9 cellular contexts compared by ENCODE assay signal in the genomic region with DNA sequence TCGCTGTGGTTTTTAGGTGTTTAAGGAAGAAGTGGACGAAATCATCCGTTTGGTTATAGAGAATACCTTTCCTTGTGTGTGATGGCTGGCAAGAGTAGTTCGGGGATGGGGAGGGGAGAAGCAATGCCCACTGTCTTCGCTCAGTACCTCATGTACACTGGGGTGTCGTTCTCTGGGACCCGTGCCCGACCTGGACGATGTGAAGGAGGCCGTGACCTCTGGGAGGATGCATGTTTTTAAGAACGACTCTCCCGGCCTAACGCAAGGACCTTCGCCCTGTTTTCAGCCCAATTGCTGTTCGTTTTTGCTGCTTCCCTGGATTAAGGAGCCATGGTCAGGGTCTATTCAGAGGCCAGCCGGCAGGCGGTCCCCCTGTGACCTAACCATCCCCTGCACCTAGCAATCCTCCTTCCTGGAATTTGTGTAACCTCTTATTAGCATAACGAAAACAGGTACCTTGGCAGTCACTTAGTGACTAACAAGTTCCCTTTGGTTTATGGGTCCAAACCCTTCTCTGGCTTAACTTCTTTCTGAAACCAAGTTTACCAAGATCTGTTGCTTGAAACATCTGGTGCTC. TPM values are rescaled to one million over a fixed set of nuclear protein-coding genes. Genes with fewer than 3 reads are reported as not detected.
DNase-seq lines count a peak whose midpoint lies in the region; ATAC-seq, FAIRE-seq and TF ChIP-seq lines count a peak whose summit lies in the region.
"Had no signal": no experiment of that assay in that cellular context is flagged by ENCODE, and none has a peak within 500 bp of the region (broad histone marks: within the 10 kb centered on the region; RNA-seq: fewer than 3 reads in every experiment).

No MANE protein-coding gene starts in this region.

- CTCF ChIA-PET in activated naive CD4-positive, alpha-beta T cell treated with anti-CD3 and anti-CD28 coated beads for 36 hours (lab: Charles Lee), result interaction anchor here (2.3 kb wide), 1 partner anchor 35 kb away, joined by 8 read pairs; no protein-coding TSS in a partner anchor
- CTCF ChIA-PET in HepG2 (lab: Yijun Ruan, JAX; ENCODE audit: low intra/inter-chr PET ratio, low total read pairs), result no interaction called here

- TF ChIP-seq CTCF in left ventricle myocardium inferior (IDR thresholded peaks at IDR 0.05; ENCODE audit: borderline replicate concordance), result no peak
- no peak for TF ChIP-seq CTCF in HepG2 (CRISPR knock-in tag; IDR thresholded peaks at IDR 0.05)
- no peak for TF ChIP-seq CTCF in tibial nerve (IDR thresholded peaks at IDR 0.05)

- H3K27me3 ChIP-seq in left ventricle myocardium inferior (ENCODE audit: low read depth), result peaks cover 57% of the 10 kb centered on the region
- H3K27me3 ChIP-seq in HepG2 (ENCODE audit: control insufficient read depth in 1 of 2, insufficient read depth in 2 of 2, low read length in 2 of 2), result peaks cover 0 to 13% of the 10 kb centered on the region in 2 experiments; a peak in 3 of 5 replicates
- peaks cover 0 to 8% of the 10 kb centered on the region in 2 donors for H3K27me3 ChIP-seq in tibial nerve

- intact Hi-C loops in left ventricle myocardium inferior (cut with micrococcal nuclease), result no loop called here
- intact Hi-C loops in Right ventricle myocardium superior (cut with DNase I), result no loop called here
- intact Hi-C loops in activated naive CD4-positive, alpha-beta T cell treated with anti-CD3 and anti-CD28 coated beads for 36 hours (cut with micrococcal nuclease), result loop anchor here (1.0 to 10.0 kb wide), 6 partner anchors 13 to 711 kb away; a partner anchor contains a TSS
- intact Hi-C loops in HepG2 (cut with micrococcal nuclease; ENCODE audit: unreplicated experiment), result loop anchor here (2.0 to 10.0 kb wide), 2 partner anchors 45 to 59 kb away; no protein-coding TSS in a partner anchor

- peaks cover 26% of the 10 kb centered on the region for H3K4me1 ChIP-seq in left ventricle myocardium inferior
- H3K4me1 ChIP-seq in HepG2 (ENCODE audit: insufficient read depth, low read length), result peaks cover 58% of the 10 kb centered on the region
- peaks cover 0 to 37% (median 18%) of the 10 kb centered on the region in 4 donors for H3K4me1 ChIP-seq in tibial nerve

- WGBS in HepG2 (ENCODE audit: low lambda C conversion rate), result 6% methylated on average over 11 of the region's 18 CpGs
- WGBS in tibial nerve, 2 donors, result 42 to 52% methylated on average over 18 of the region's 18 CpGs

- in situ Hi-C loops in HepG2 (cut with HindIII; ENCODE audit: extremely low pct_ligation_motif_present, low pct_unique_long_range_greater_than_20kb), result no loop called here

- POLR2A ChIA-PET in HepG2 (lab: Yijun Ruan, JAX), result no interaction called here

- H3K4me1 Mint-ChIP-seq in activated naive CD4-positive, alpha-beta T cell treated with anti-CD3 and anti-CD28 coated beads for 36 hours (ENCODE audit: low read depth), result peaks cover 61% of the 10 kb centered on the region

- no peaks in the 10 kb centered on the region for H3K36me3 ChIP-seq in left ventricle myocardium inferior
- H3K36me3 ChIP-seq in HepG2 (replicated peaks in 1 of 2; ENCODE audit: control insufficient read depth in 1 of 2, insufficient read depth in 2 of 2, low read length in 2 of 2), result no peaks in the 10 kb centered on the region
- H3K36me3 ChIP-seq in tibial nerve, result no peaks in the 10 kb centered on the region

- TSS peak; percentile 72 for BruUV-seq in HepG2 (replicated peaks; lab: Mats Ljungman, UMichigan)

- H3K4me2 ChIP-seq in HepG2 (ENCODE audit: low read depth, low read length), result peak overlapping the region; percentile 81

- FAIRE-seq in HepG2 (lab: Jason Lieb, UNC), result no peak
- no peak for FAIRE-seq in frontal cortex (lab: Jason Lieb, UNC)
- FAIRE-seq: colon had no signal

- peak overlapping the region; percentile 32; the same call in 1 of the 2 replicates for H3K9ac ChIP-seq in HepG2 (ENCODE audit: insufficient read depth, low read depth, low read length)

- peak overlapping the region; percentile 71 for H3K4me3 ChIP-seq in left ventricle myocardium inferior
- H3K4me3 ChIP-seq in HepG2 (replicated peaks in 1 of 3; ENCODE audit: insufficient read depth in 1 of 3, low read depth in 2 of 3, low read length in 3 of 3), result peak overlapping the region; percentile 53 to 72 (median 70)
- H3K4me3 ChIP-seq in tibial nerve, result peak overlapping the region; percentile 48 to 68 (median 55)

- H3K4me3 Mint-ChIP-seq in activated naive CD4-positive, alpha-beta T cell treated with anti-CD3 and anti-CD28 coated beads for 36 hours, result peak overlapping the region; percentile 95

- H3K9me3 ChIP-seq in left ventricle myocardium inferior (replicated peaks), result no peaks in the 10 kb centered on the region
- H3K9me3 ChIP-seq in HepG2 (ENCODE audit: low read length), result no peaks in the 10 kb centered on the region
- H3K9me3 ChIP-seq in tibial nerve, result no peaks in the 10 kb centered on the region

- peaks cover 11% of the 10 kb centered on the region for H3K36me3 Mint-ChIP-seq in activated naive CD4-positive, alpha-beta T cell treated with anti-CD3 and anti-CD28 coated beads for 36 hours (ENCODE audit: low read depth)

- H4K20me1 ChIP-seq in HepG2 (ENCODE audit: insufficient read depth, low read length), result no peaks in the 10 kb centered on the region

- TF ChIP-seq RAD21 in HepG2 (CRISPR knock-in tag; IDR thresholded peaks at IDR 0.05), result no peak

- no peaks in the 10 kb centered on the region for H3K27me3 Mint-ChIP-seq in activated naive CD4-positive, alpha-beta T cell treated with anti-CD3 and anti-CD28 coated beads for 36 hours (ENCODE audit: low read depth)

- H3K27ac ChIP-seq in left ventricle myocardium inferior (replicated peaks) (peak overlapping the region; percentile 50), HepG2 (ENCODE audit: extremely low read length, insufficient read depth, low read length) (no peak overlapping the region), tibial nerve (peak overlapping the region in 3 of 4 donors; percentile 25 to 62 (median 46))

- peaks cover 5% of the 10 kb centered on the region for H3K79me2 ChIP-seq in HepG2 (ENCODE audit: insufficient read depth, low read length)

- TF ChIP-seq POLR2A in HepG2 (IDR thresholded peaks at IDR 0.05; ENCODE audit: insufficient read depth in 1 of 2, low read depth in 2 of 2, low read length in 2 of 2), result no peak
- no peak for TF ChIP-seq POLR2A in tibial nerve (IDR thresholded peaks at IDR 0.05)

- no peaks in the 10 kb centered on the region for H3K9me3 Mint-ChIP-seq in activated naive CD4-positive, alpha-beta T cell treated with anti-CD3 and anti-CD28 coated beads for 36 hours

- ATAC-seq in Right ventricle myocardium superior (ENCODE audit: poor library complexity) (no peak), HepG2 (peak; percentile 26; the same call in 2 of the 3 replicates)

- DNase-seq in left ventricle myocardium inferior, result no peak
- no peak for DNase-seq in Right ventricle myocardium superior
- peak; percentile 30 for DNase-seq in activated naive CD4-positive, alpha-beta T cell treated with anti-CD3 and anti-CD28 coated beads for 36 hours
- DNase-seq in HepG2 (ENCODE audit: low spot score), result no peak
- no peak for DNase-seq in tibial nerve (ENCODE audit: low spot score in 2 of 2)
- no peak for DNase-seq in foreskin melanocyte
- no peak for DNase-seq in frontal cortex (ENCODE audit: low spot score in 2 of 2)
- no peak for DNase-seq in GOT3 (lab: John Stamatoyannopoulos, UW)

- peak overlapping the region; percentile 98 for H3K27ac Mint-ChIP-seq in activated naive CD4-positive, alpha-beta T cell treated with anti-CD3 and anti-CD28 coated beads for 36 hours

- no peak overlapping the region for H2AFZ ChIP-seq in HepG2 (ENCODE audit: low read length)

- TF ChIP-seq EP300 in HepG2 (IDR thresholded peaks at IDR 0.05; ENCODE audit: low read depth in 2 of 2, low read length in 2 of 2) (no peak), HepG2 (CRISPR knock-in tag; IDR thresholded peaks at IDR 0.05; ENCODE audit: borderline replicate concordance) (no peak), tibial nerve (IDR thresholded peaks at IDR 0.05) (no peak)

RNA-seq across cellular contexts. Expression of a gene that starts 1.3 kb away (rescaled TPM):
- total RNA-seq in left ventricle myocardium inferior, result 0.99 TPM
- 0.91 TPM for total RNA-seq in Right ventricle myocardium superior
- total RNA-seq in activated naive CD4-positive, alpha-beta T cell treated with anti-CD3 and anti-CD28 coated beads for 36 hours, result 10 to 100 TPM; 12.5 to 12.9 TPM
- 8.8 and 19.4 TPM in 2 replicates for total RNA-seq in HepG2 (2016; rRNA removed; fragmentation: Illumina TruSeq; extraction: Trizol)
- 0.53 and 1.2 TPM in 2 replicates for total RNA-seq in HepG2 (2016; cell fraction: cytosol; rRNA removed; fragmentation: Illumina TruSeq; extraction: Trizol; ENCODE audit: low read depth)
- 9.2 and 13.8 TPM in 2 replicates for total RNA-seq in HepG2 (2016; cell fraction: insoluble cytoplasmic fraction; rRNA removed; fragmentation: Illumina TruSeq; extraction: Trizol)
- 2.0 and 3.5 TPM in 2 replicates for total RNA-seq in HepG2 (2016; cell fraction: membrane; rRNA removed; fragmentation: Illumina TruSeq; extraction: Trizol)
- 13.7 and 26.6 TPM in 2 replicates for total RNA-seq in HepG2 (2016; cell fraction: nucleus; rRNA removed; fragmentation: Illumina TruSeq; extraction: Trizol)
- 8.9 and 11.4 TPM in 2 replicates for polyA plus RNA-seq in HepG2 (2011; rRNA removed)
- 4.1 and 7.8 TPM in 2 replicates for polyA plus RNA-seq in HepG2 (2011; cell fraction: cytosol; rRNA removed)
- 1.6 and 2.1 TPM in 2 replicates for polyA plus RNA-seq in HepG2 (2011; cell fraction: nucleus; rRNA removed)
- 10.7 and 12.2 TPM in 2 replicates for polyA plus RNA-seq in HepG2 (2012)
- 0.64 and 0.67 TPM in 2 replicates for polyA plus RNA-seq in HepG2 (2016; cell fraction: cytosol; fragmentation: Illumina TruSeq; extraction: Trizol; ENCODE audit: low read depth)
- 8.0 and 8.2 TPM in 2 replicates for polyA plus RNA-seq in HepG2 (2016; cell fraction: insoluble cytoplasmic fraction; fragmentation: Illumina TruSeq; extraction: Trizol; ENCODE audit: low read depth)
- polyA plus RNA-seq in HepG2 (2016; cell fraction: membrane; fragmentation: Illumina TruSeq; extraction: Trizol; ENCODE audit: low read depth), result 1.1 and 1.3 TPM in 2 replicates
- polyA plus RNA-seq in HepG2 (2016; cell fraction: nucleus; fragmentation: Illumina TruSeq; extraction: Trizol; ENCODE audit: insufficient read depth, low read depth), result 19.6 and 24.6 TPM in 2 replicates
- 0.07 and 5.9 TPM in 2 replicates for polyA minus RNA-seq in HepG2 (2011; rRNA and poly(A)+ RNA removed; ENCODE audit: low replicate concordance)
- 7.8 and 8.8 TPM in 2 replicates for polyA minus RNA-seq in HepG2 (2011; cell fraction: cytosol; rRNA and poly(A)+ RNA removed)
- polyA minus RNA-seq in HepG2 (2011; cell fraction: nucleus; rRNA and poly(A)+ RNA removed), result 3.7 and 7.1 TPM in 2 replicates
- total RNA-seq in tibial nerve, result 1 to 10 TPM; 2.7 to 6.5 (median 5.1) TPM
- 9.8 TPM for total RNA-seq in frontal cortex

RNA-seq across cellular contexts. Expression of a gene that starts 47.2 kb away (rescaled TPM):
- 398 TPM for total RNA-seq in left ventricle myocardium inferior
- total RNA-seq in Right ventricle myocardium superior, result 400 TPM
- total RNA-seq in activated naive CD4-positive, alpha-beta T cell treated with anti-CD3 and anti-CD28 coated beads for 36 hours, result 100 to 1,000 TPM; 925 to 950 TPM
- total RNA-seq in HepG2 (2016; rRNA removed; fragmentation: Illumina TruSeq; extraction: Trizol), result 412 and 636 TPM in 2 replicates
- 31.5 and 36.0 TPM in 2 replicates for total RNA-seq in HepG2 (2016; cell fraction: cytosol; rRNA removed; fragmentation: Illumina TruSeq; extraction: Trizol; ENCODE audit: low read depth)
- total RNA-seq in HepG2 (2016; cell fraction: insoluble cytoplasmic fraction; rRNA removed; fragmentation: Illumina TruSeq; extraction: Trizol), result 434 and 632 TPM in 2 replicates
- total RNA-seq in HepG2 (2016; cell fraction: membrane; rRNA removed; fragmentation: Illumina TruSeq; extraction: Trizol), result 69.3 and 71.5 TPM in 2 replicates
- total RNA-seq in HepG2 (2016; cell fraction: nucleus; rRNA removed; fragmentation: Illumina TruSeq; extraction: Trizol), result 305 and 307 TPM in 2 replicates
- polyA plus RNA-seq in HepG2 (2011; rRNA removed), result 144 and 193 TPM in 2 replicates
- polyA plus RNA-seq in HepG2 (2011; cell fraction: cytosol; rRNA removed), result 105 and 119 TPM in 2 replicates
- polyA plus RNA-seq in HepG2 (2011; cell fraction: nucleus; rRNA removed), result 173 and 254 TPM in 2 replicates
- polyA plus RNA-seq in HepG2 (2012), result 348 and 727 TPM in 2 replicates
- polyA plus RNA-seq in HepG2 (2016; cell fraction: cytosol; fragmentation: Illumina TruSeq; extraction: Trizol; ENCODE audit: low read depth), result 50.3 and 54.5 TPM in 2 replicates
- polyA plus RNA-seq in HepG2 (2016; cell fraction: insoluble cytoplasmic fraction; fragmentation: Illumina TruSeq; extraction: Trizol; ENCODE audit: low read depth), result 1,958 and 2,163 TPM in 2 replicates
- polyA plus RNA-seq in HepG2 (2016; cell fraction: membrane; fragmentation: Illumina TruSeq; extraction: Trizol; ENCODE audit: low read depth), result 95.2 and 104 TPM in 2 replicates
- 1,155 and 1,186 TPM in 2 replicates for polyA plus RNA-seq in HepG2 (2016; cell fraction: nucleus; fragmentation: Illumina TruSeq; extraction: Trizol; ENCODE audit: insufficient read depth, low read depth)
- 47.8 and 128 TPM in 2 replicates for polyA minus RNA-seq in HepG2 (2011; rRNA and poly(A)+ RNA removed; ENCODE audit: low replicate concordance)
- 103 and 153 TPM in 2 replicates for polyA minus RNA-seq in HepG2 (2011; cell fraction: cytosol; rRNA and poly(A)+ RNA removed)
- 372 and 389 TPM in 2 replicates for polyA minus RNA-seq in HepG2 (2011; cell fraction: nucleus; rRNA and poly(A)+ RNA removed)
- total RNA-seq in tibial nerve, result 100 to 1,000 TPM; 184 to 306 (median 234) TPM
- total RNA-seq in frontal cortex, result 135 TPM

RNA-seq across cellular contexts. Expression of a gene that starts 48.2 kb away (rescaled TPM):
- 58.5 TPM for total RNA-seq in left ventricle myocardium inferior
- total RNA-seq in Right ventricle myocardium superior, result 54.2 TPM
- 100 to 1,000 TPM; 260 to 273 TPM for total RNA-seq in activated naive CD4-positive, alpha-beta T cell treated with anti-CD3 and anti-CD28 coated beads for 36 hours
- 249 and 355 TPM in 2 replicates for total RNA-seq in HepG2 (2016; rRNA removed; fragmentation: Illumina TruSeq; extraction: Trizol)
- total RNA-seq in HepG2 (2016; cell fraction: cytosol; rRNA removed; fragmentation: Illumina TruSeq; extraction: Trizol; ENCODE audit: low read depth), result 79.1 and 86.5 TPM in 2 replicates
- 257 and 354 TPM in 2 replicates for total RNA-seq in HepG2 (2016; cell fraction: insoluble cytoplasmic fraction; rRNA removed; fragmentation: Illumina TruSeq; extraction: Trizol)
- total RNA-seq in HepG2 (2016; cell fraction: membrane; rRNA removed; fragmentation: Illumina TruSeq; extraction: Trizol), result 129 and 141 TPM in 2 replicates
- total RNA-seq in HepG2 (2016; cell fraction: nucleus; rRNA removed; fragmentation: Illumina TruSeq; extraction: Trizol), result 151 and 169 TPM in 2 replicates
- polyA plus RNA-seq in HepG2 (2011; rRNA removed), result 36.3 and 53.9 TPM in 2 replicates
- polyA plus RNA-seq in HepG2 (2011; cell fraction: cytosol; rRNA removed), result 17.4 and 18.2 TPM in 2 replicates
- 60.4 and 70.5 TPM in 2 replicates for polyA plus RNA-seq in HepG2 (2011; cell fraction: nucleus; rRNA removed)
- 123 and 165 TPM in 2 replicates for polyA plus RNA-seq in HepG2 (2012)
- 76.0 and 83.8 TPM in 2 replicates for polyA plus RNA-seq in HepG2 (2016; cell fraction: cytosol; fragmentation: Illumina TruSeq; extraction: Trizol; ENCODE audit: low read depth)
- 424 and 453 TPM in 2 replicates for polyA plus RNA-seq in HepG2 (2016; cell fraction: insoluble cytoplasmic fraction; fragmentation: Illumina TruSeq; extraction: Trizol; ENCODE audit: low read depth)
- 117 TPM in 2 replicates for polyA plus RNA-seq in HepG2 (2016; cell fraction: membrane; fragmentation: Illumina TruSeq; extraction: Trizol; ENCODE audit: low read depth)
- 228 and 229 TPM in 2 replicates for polyA plus RNA-seq in HepG2 (2016; cell fraction: nucleus; fragmentation: Illumina TruSeq; extraction: Trizol; ENCODE audit: insufficient read depth, low read depth)
- 10.5 and 24.1 TPM in 2 replicates for polyA minus RNA-seq in HepG2 (2011; rRNA and poly(A)+ RNA removed; ENCODE audit: low replicate concordance)
- polyA minus RNA-seq in HepG2 (2011; cell fraction: cytosol; rRNA and poly(A)+ RNA removed), result 15.5 and 20.0 TPM in 2 replicates
- polyA minus RNA-seq in HepG2 (2011; cell fraction: nucleus; rRNA and poly(A)+ RNA removed), result 110 and 122 TPM in 2 replicates
- total RNA-seq in tibial nerve, result 100 to 1,000 TPM in 1 of 4 donors, 10 to 100 TPM in 3; 61.7 to 109 (median 77.7) TPM
- total RNA-seq in frontal cortex, result 183 TPM

Comparison
In these comparisons a context has a peak if more than half of its experiments do, and no peak if none do; other contexts are left out.
1. intact Hi-C loops: an anchor here in activated naive CD4-positive, alpha-beta T cell treated with anti-CD3 and anti-CD28 coated beads for 36 hours (1.0 to 10.0 kb wide) and HepG2 (2.0 to 10.0 kb wide); none called in left ventricle myocardium inferior and Right ventricle myocardium superior.